Comparison of ENCODE assay signal across 1 cellular context in the genomic region with DNA sequence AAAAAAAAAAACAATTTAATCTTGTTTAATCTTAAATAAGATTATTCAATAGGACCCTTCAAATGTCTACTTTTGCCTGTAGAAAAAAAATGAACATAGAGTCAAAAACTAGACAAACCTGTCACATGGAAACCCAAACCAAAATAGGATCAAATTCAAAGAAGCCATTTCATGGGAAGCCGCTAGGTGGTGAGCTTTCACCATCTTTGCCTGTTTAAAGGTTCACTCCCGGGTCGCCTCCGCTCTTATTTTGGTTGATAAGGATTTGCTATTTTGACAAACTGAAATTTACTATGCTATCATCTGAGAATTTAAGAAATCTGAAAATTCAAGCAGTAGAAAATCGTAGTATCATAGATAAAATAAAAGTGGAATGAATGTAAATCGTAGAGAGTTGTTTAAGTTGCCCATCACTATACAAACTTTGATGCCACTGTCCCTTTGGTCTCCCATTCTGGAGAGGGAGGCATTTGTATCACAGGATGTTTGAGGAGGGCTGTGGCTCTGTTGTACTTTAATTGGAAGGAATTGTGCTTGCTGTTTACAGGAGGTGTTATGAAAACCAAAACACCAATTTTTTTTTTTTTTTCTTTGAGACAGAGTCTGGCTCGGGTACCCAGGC.
TF ChIP-seq lines count a peak whose summit lies in the region.

No MANE protein-coding gene starts in this region.

TF ChIP-seq in SK-N-SH treated with all-trans-retinoic acid at 6 μM for 48 hours, 23 proteins besides CTCF, POLR2A, EP300 and RAD21 (continued from another document):
- TF ChIP-seq CREB5 (CRISPR knock-in tag; IDR thresholded peaks at IDR 0.05; ENCODE audit: low read depth) (no peak), ZFP3 (CRISPR knock-in tag; IDR thresholded peaks at IDR 0.05) (no peak), BACH2 (CRISPR knock-in tag; IDR thresholded peaks at IDR 0.05; ENCODE audit: borderline replicate concordance) (no peak), GLIS3 (CRISPR knock-in tag; IDR thresholded peaks at IDR 0.05) (no peak)
- TF ChIP-seq, protein P1, sequence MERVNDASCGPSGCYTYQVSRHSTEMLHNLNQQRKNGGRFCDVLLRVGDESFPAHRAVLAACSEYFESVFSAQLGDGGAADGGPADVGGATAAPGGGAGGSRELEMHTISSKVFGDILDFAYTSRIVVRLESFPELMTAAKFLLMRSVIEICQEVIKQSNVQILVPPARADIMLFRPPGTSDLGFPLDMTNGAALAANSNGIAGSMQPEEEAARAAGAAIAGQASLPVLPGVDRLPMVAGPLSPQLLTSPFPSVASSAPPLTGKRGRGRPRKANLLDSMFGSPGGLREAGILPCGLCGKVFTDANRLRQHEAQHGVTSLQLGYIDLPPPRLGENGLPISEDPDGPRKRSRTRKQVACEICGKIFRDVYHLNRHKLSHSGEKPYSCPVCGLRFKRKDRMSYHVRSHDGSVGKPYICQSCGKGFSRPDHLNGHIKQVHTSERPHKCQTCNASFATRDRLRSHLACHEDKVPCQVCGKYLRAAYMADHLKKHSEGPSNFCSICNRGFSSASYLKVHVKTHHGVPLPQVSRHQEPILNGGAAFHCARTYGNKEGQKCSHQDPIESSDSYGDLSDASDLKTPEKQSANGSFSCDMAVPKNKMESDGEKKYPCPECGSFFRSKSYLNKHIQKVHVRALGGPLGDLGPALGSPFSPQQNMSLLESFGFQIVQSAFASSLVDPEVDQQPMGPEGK (CRISPR knock-in tag; IDR thresholded peaks at IDR 0.05; ENCODE audit: borderline replicate concordance), result no peak
- TF ChIP-seq, protein P2, sequence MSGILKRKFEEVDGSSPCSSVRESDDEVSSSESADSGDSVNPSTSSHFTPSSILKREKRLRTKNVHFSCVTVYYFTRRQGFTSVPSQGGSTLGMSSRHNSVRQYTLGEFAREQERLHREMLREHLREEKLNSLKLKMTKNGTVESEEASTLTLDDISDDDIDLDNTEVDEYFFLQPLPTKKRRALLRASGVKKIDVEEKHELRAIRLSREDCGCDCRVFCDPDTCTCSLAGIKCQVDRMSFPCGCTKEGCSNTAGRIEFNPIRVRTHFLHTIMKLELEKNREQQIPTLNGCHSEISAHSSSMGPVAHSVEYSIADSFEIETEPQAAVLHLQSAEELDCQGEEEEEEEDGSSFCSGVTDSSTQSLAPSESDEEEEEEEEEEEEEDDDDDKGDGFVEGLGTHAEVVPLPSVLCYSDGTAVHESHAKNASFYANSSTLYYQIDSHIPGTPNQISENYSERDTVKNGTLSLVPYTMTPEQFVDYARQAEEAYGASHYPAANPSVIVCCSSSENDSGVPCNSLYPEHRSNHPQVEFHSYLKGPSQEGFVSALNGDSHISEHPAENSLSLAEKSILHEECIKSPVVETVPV (CRISPR knock-in tag; IDR thresholded peaks at IDR 0.05), result no peak
